24 cellular contexts compared by ENCODE assay signal in genomic region chr7:8938036-8938435, GRCh38.
DNase-seq lines count a peak whose midpoint lies in the region; ATAC-seq and TF ChIP-seq lines count a peak whose summit lies in the region.
"Had no signal": no experiment of that assay in that cellular context is flagged by ENCODE, and none has a peak within 500 bp of the region (broad histone marks: within the 10 kb centered on the region; RNA-seq: fewer than 3 reads in every experiment).

No MANE protein-coding gene starts in this region.

- no peak for TF ChIP-seq POLR2A in thyroid gland (IDR thresholded peaks at IDR 0.05)

- H3K27me3 ChIP-seq in thyroid gland = no peaks in the 10 kb centered on the region
- H3K27me3 ChIP-seq: breast epithelium, sigmoid colon, suprapubic skin, uterus had no signal

- no peaks in the 10 kb centered on the region for H3K4me1 ChIP-seq in thyroid gland
- H3K4me1 ChIP-seq: breast epithelium, sigmoid colon, suprapubic skin, uterus had no signal

- DNase-seq in NCI-H1436 (lab: John Stamatoyannopoulos, UW) (peak; percentile 25), NCI-H1436 treated with DMSO at 0.1 percent for 48 hours (lab: John Stamatoyannopoulos, UW) (no peak), NCI-H187 treated with DMSO at 0.1 percent for 48 hours (lab: John Stamatoyannopoulos, UW) (peak; percentile 47), NCI-H524 (lab: John Stamatoyannopoulos, UW) (peak; percentile 30 to 78), thyroid gland (peak; percentile 15 to 48), left cardiac atrium (no peak)
- DNase-seq: activated CD4-positive, alpha-beta T cell treated with anti-CD3 and anti-CD28 coated beads, Interleukin-2, amount 50 U/mL, for 1 hour; activated naive CD4-positive, alpha-beta T cell treated with anti-CD3 and anti-CD28 coated beads, Interleukin-2, amount 10 ng/mL, durations not matched to agents 7 days and 5 days; amniotic stem cell; CD4-positive, alpha-beta T cell; H9; hypothalamus; immature natural killer cell; NCI-H1048; SIG-M5; sigmoid colon; stimulated activated CD4-positive, alpha-beta T cell treated with anti-CD3 and anti-CD28 coated beads, Interleukin-4, amount 100 ng/mL, for 4 hours; stimulated activated naive B cell treated with anti-CD40 and anti-IgM and Interleukin-4, amounts not matched to agents 10 μg/mL and 1 μg/mL and 100 μg/mL, for 72 hours; uterus had no signal

- intact Hi-C loops in thyroid gland (cut with DNase I) = no loop called here
- intact Hi-C loops in left cardiac atrium (cut with DNase I) = no loop called here

- no peaks in the 10 kb centered on the region for H3K36me3 ChIP-seq in thyroid gland
- H3K36me3 ChIP-seq: breast epithelium, sigmoid colon, suprapubic skin, uterus had no signal

- ATAC-seq in GM21529 (IDR thresholded peaks at IDR 0.05; ENCODE audit: unreplicated experiment) (no peak), left cardiac atrium (no peak), GM19397 (IDR thresholded peaks at IDR 0.05; ENCODE audit: unreplicated experiment) (no peak)
- ATAC-seq: left lobe of liver; stimulated activated naive B cell treated with anti-CD40 and anti-IgM and Interleukin-4, amounts not matched to agents 10 μg/mL and 1 μg/mL and 100 μg/mL, for 72 hours had no signal

- WGBS in thyroid gland, 2 donors = 24 to 30% methylated on average over 5 of the region's 5 CpGs

- no peaks in the 10 kb centered on the region for H3K9me3 ChIP-seq in thyroid gland
- H3K9me3 ChIP-seq: breast epithelium, sigmoid colon, suprapubic skin, uterus had no signal

- H3K4me3 ChIP-seq in thyroid gland (replicated peaks in 1 of 3) = no peak overlapping the region
- H3K4me3 ChIP-seq: breast epithelium, sigmoid colon, suprapubic skin, uterus had no signal

- TF ChIP-seq CTCF in thyroid gland (IDR thresholded peaks at IDR 0.05) = no peak

- no peak overlapping the region for H3K27ac ChIP-seq in thyroid gland
- H3K27ac ChIP-seq: breast epithelium, sigmoid colon, suprapubic skin, uterus had no signal

Comparison
In these comparisons a context has a peak if more than half of its experiments do, and no peak if none do; other contexts are left out.
1. DNase-seq: peak in NCI-H1436 (single experiment), NCI-H187 treated with DMSO at 0.1 percent for 48 hours (single experiment), NCI-H524 (2 of 2) and thyroid gland (2 of 2); none in NCI-H1436 treated with DMSO at 0.1 percent for 48 hours (single experiment) and left cardiac atrium (single experiment).